In genomic region chr20:58718121-58718563, GRCh38 we compare ENCODE assay signal across 19 cellular contexts. TPM values are rescaled to one million over a fixed set of nuclear protein-coding genes. Genes with fewer than 3 reads are reported as not detected.
DNase-seq lines count a peak whose midpoint lies in the region; ATAC-seq and TF ChIP-seq lines count a peak whose summit lies in the region.
"Had no signal": no experiment of that assay in that cellular context is flagged by ENCODE, and none has a peak within 500 bp of the region (broad histone marks: within the 10 kb centered on the region; RNA-seq: fewer than 3 reads in every experiment).

No MANE protein-coding gene starts in this region.

- H3K27ac ChIP-seq in Peyer's patch (no peak overlapping the region), psoas muscle (no peak overlapping the region)
- H3K27ac ChIP-seq: parathyroid adenoma, thyroid gland had no signal

- 87 to 90% (median 88%) methylated on average over 15 of the region's 15 CpGs for WGBS in psoas muscle, 3 donors

- DNase-seq in Right ventricle myocardium superior = peak; percentile 20
- no peak for DNase-seq in left ventricle myocardium superior
- peak in 2 of 3 donors; percentile 8 to 33 for DNase-seq in Peyer's patch
- peak; percentile 6 for DNase-seq in iPS-NIHi7 (ENCODE audit: extremely low spot score)
- peak; percentile 7 to 37 for DNase-seq in psoas muscle
- no peak for DNase-seq in glutamatergic neuron
- no peak for DNase-seq in SW480 (ENCODE audit: low spot score)
- no peak for DNase-seq in stimulated activated CD8-positive, alpha-beta memory T cell treated with anti-CD3 and anti-CD28 coated beads, Interleukin-4, amount 100 ng/mL, for 48 hours
- DNase-seq: activated T-cell treated with anti-CD3 and anti-CD28 coated beads, Interleukin-2, amount 50 U/mL, for 1 hour; AML-193; kidney glomerular epithelial cell; NCI-H1694; NCI-H2227 treated with DMSO at 0.1 percent for 48 hours; NK-92 treated with Interleukin-12 subunit alpha and Interleukin-12 subunit beta, amount 100 ng/mL, for 24 hours; thyroid gland had no signal

- H3K36me3 ChIP-seq in Peyer's patch (no peaks in the 10 kb centered on the region), psoas muscle (ENCODE audit: insufficient read depth in 1 of 2, low read depth in 1 of 2) (peaks cover 0 to 25% of the 10 kb centered on the region in 2 donors)
- H3K36me3 ChIP-seq: thyroid gland had no signal

- peaks cover 13% of the 10 kb centered on the region for H3K4me1 Mint-ChIP-seq in glutamatergic neuron (ENCODE audit: low read depth, unreplicated experiment)

- no peak overlapping the region for H3K4me3 ChIP-seq in Peyer's patch
- no peak overlapping the region for H3K4me3 ChIP-seq in psoas muscle
- H3K4me3 ChIP-seq: thyroid gland had no signal

- H3K27me3 ChIP-seq in Peyer's patch (no peaks in the 10 kb centered on the region), psoas muscle (ENCODE audit: insufficient read depth in 3 of 3, low read length in 2 of 3) (peaks cover 0 to 27% (median 0%) of the 10 kb centered on the region in 3 donors)
- H3K27me3 ChIP-seq: thyroid gland had no signal

- no peak overlapping the region for H3K27ac Mint-ChIP-seq in glutamatergic neuron (ENCODE audit: unreplicated experiment)
- H3K27ac Mint-ChIP-seq: stimulated activated memory B cell treated with anti-CD40 and anti-IgM and Interleukin-4, amounts not matched to agents 10 μg/mL and 1 μg/mL and 100 μg/mL, for 72 hours; T-helper 1 cell treated with Interleukin-12 subunit alpha and Interleukin-12 subunit beta and Interleukin-4 antibody, amounts not matched to agents 30 μg/mL and 1 μg/mL, for 36 hours had no signal

- H3K27me3 Mint-ChIP-seq in glutamatergic neuron (ENCODE audit: unreplicated experiment) = peaks cover 6% of the 10 kb centered on the region

- H3K36me3 Mint-ChIP-seq in glutamatergic neuron (ENCODE audit: unreplicated experiment) = no peaks in the 10 kb centered on the region

- H3K9me3 ChIP-seq in Peyer's patch (no peaks in the 10 kb centered on the region), psoas muscle (no peaks in the 10 kb centered on the region)
- H3K9me3 ChIP-seq: Caco-2, thyroid gland had no signal

- intact Hi-C loops in Right ventricle myocardium superior (cut with DNase I) (no loop called here), left ventricle myocardium superior (cut with micrococcal nuclease) (no loop called here), psoas muscle (cut with DNase I) (no loop called here)

- no peak for TF ChIP-seq POLR2A in Peyer's patch (IDR thresholded peaks at IDR 0.05)

- H3K4me1 ChIP-seq in Peyer's patch (no peaks in the 10 kb centered on the region), psoas muscle (no peaks in the 10 kb centered on the region)
- H3K4me1 ChIP-seq: Caco-2, parathyroid adenoma, thyroid gland had no signal

- TF ChIP-seq CTCF in Peyer's patch (IDR thresholded peaks at IDR 0.05) (no peak), psoas muscle (IDR thresholded peaks at IDR 0.05) (no peak), glutamatergic neuron (IDR thresholded peaks at IDR 0.05; ENCODE audit: partially characterized antibody, unreplicated experiment) (no peak)

- H3K9me3 Mint-ChIP-seq in glutamatergic neuron (ENCODE audit: unreplicated experiment) = peaks cover 3% of the 10 kb centered on the region
- H3K9me3 Mint-ChIP-seq: stimulated activated memory B cell treated with anti-CD40 and anti-IgM and Interleukin-4, amounts not matched to agents 10 μg/mL and 1 μg/mL and 100 μg/mL, for 72 hours; T-helper 1 cell treated with Interleukin-12 subunit alpha and Interleukin-12 subunit beta and Interleukin-4 antibody, amounts not matched to agents 30 μg/mL and 1 μg/mL, for 36 hours had no signal

- H3K4me3 Mint-ChIP-seq in glutamatergic neuron (ENCODE audit: unreplicated experiment) = no peak overlapping the region
- H3K4me3 Mint-ChIP-seq: stimulated activated memory B cell treated with anti-CD40 and anti-IgM and Interleukin-4, amounts not matched to agents 10 μg/mL and 1 μg/mL and 100 μg/mL, for 72 hours; T-helper 1 cell treated with Interleukin-12 subunit alpha and Interleukin-12 subunit beta and Interleukin-4 antibody, amounts not matched to agents 30 μg/mL and 1 μg/mL, for 36 hours had no signal

- ATAC-seq in Right ventricle myocardium superior (ENCODE audit: poor library complexity) (no peak), left ventricle myocardium superior (no peak), psoas muscle (peak in 3 of 4 donors; percentile 6 to 33 (median 14))
- ATAC-seq: stimulated activated memory B cell treated with anti-CD40 and anti-IgM and Interleukin-4, amounts not matched to agents 10 μg/mL and 1 μg/mL and 100 μg/mL, for 72 hours had no signal

RNA-seq across cellular contexts. Expression of gene NPEPL1, which starts 25.5 kb away (rescaled TPM):
- total RNA-seq in Right ventricle myocardium superior (24.4 TPM), left ventricle myocardium superior (26.4 TPM), Peyer's patch (10 to 100 TPM; 36.3 to 80.4 (median 63.0) TPM), psoas muscle (10 to 100 TPM; 29.1 to 52.3 (median 36.4) TPM), glutamatergic neuron (ENCODE audit: unreplicated experiment) (43.2 TPM)
- polyA plus RNA-seq in psoas muscle = 10 to 100 TPM; 18.4 to 41.9 (median 29.1) TPM

Comparison
In these comparisons a context has a peak if more than half of its experiments do, and no peak if none do; other contexts are left out.
1. DNase-seq: peak in Right ventricle myocardium superior (single experiment), Peyer's patch (2 of 3), iPS-NIHi7 (single experiment) and psoas muscle (2 of 2); none in left ventricle myocardium superior (single experiment), glutamatergic neuron (single experiment), SW480 (single experiment) and stimulated activated CD8-positive, alpha-beta memory T cell treated with anti-CD3 and anti-CD28 coated beads, Interleukin-4, amount 100 ng/mL, for 48 hours (single experiment).
2. ATAC-seq: peak in psoas muscle (3 of 4); none in Right ventricle myocardium superior (single experiment) and left ventricle myocardium superior (single experiment).